8 cellular contexts compared by ENCODE assay signal in genomic region chr2:134261398-134262131, GRCh38. TPM values are rescaled to one million over a fixed set of nuclear protein-coding genes. Genes with fewer than 3 reads are reported as not detected.
A peak's percentile ranks its signal among the peaks of the same experiment; 100 is the strongest.
DNase-seq lines count a peak whose midpoint lies in the region; ATAC-seq, FAIRE-seq and TF ChIP-seq lines count a peak whose summit lies in the region.

No MANE protein-coding gene starts in this region.

- TF ChIP-seq POLR2A in GM12878 (IDR thresholded peaks at IDR 0.05; ENCODE audit: low read depth, low read length): no peak

- H3K36me3 ChIP-seq in GM12878 (ENCODE audit: control insufficient read depth in 2 of 2, insufficient read depth in 2 of 2, low read length in 1 of 2) (peaks cover 6% of the 10 kb centered on the region in 2 experiments; a peak in 3 of 4 replicates), A673 (ENCODE audit: insufficient read depth, low read length, poor library complexity, severe bottlenecking) (no peaks in the 10 kb centered on the region)

- H2AFZ ChIP-seq in GM12878 (ENCODE audit: control insufficient read depth, low read depth, low read length): no peak overlapping the region

- peaks cover 79% of the 10 kb centered on the region for H3K79me2 ChIP-seq in GM12878 (ENCODE audit: control insufficient read depth, insufficient read depth, low read length)

- no peak for TF ChIP-seq EP300 in GM12878 (IDR thresholded peaks at IDR 0.05; ENCODE audit: borderline replicate concordance in 1 of 2, control insufficient read depth in 1 of 2, low read depth in 2 of 2, low read length in 2 of 2)

- H3K27me3 Mint-ChIP-seq in activated CD4-positive, alpha-beta T cell treated with anti-CD3 and anti-CD28 coated beads, Interleukin-2, amount 10 ng/mL, durations not matched to agents 7 days and 5 days: no peaks in the 10 kb centered on the region

- H3K4me3 Mint-ChIP-seq in activated CD4-positive, alpha-beta T cell treated with anti-CD3 and anti-CD28 coated beads, Interleukin-2, amount 10 ng/mL, durations not matched to agents 7 days and 5 days: no peak overlapping the region

- no peaks in the 10 kb centered on the region for H4K20me1 ChIP-seq in GM12878 (ENCODE audit: control insufficient read depth, insufficient read depth)

- peak overlapping the region; percentile 70 for H3K4me2 ChIP-seq in GM12878 (ENCODE audit: control insufficient read depth, insufficient read depth)

- H3K9me3 ChIP-seq in GM12878 (replicated peaks; ENCODE audit: control insufficient read depth, insufficient read depth, low read length) (no peaks in the 10 kb centered on the region), A673 (ENCODE audit: low read depth, low read length, poor library complexity, severe bottlenecking) (no peaks in the 10 kb centered on the region)

- POLR2A ChIA-PET in activated CD4-positive, alpha-beta T cell treated with anti-CD3 and anti-CD28 coated beads, Interleukin-2, amount 10 ng/mL, durations not matched to agents 7 days and 5 days (lab: Charles Lee): no interaction called here
- POLR2A ChIA-PET in GM12878 (lab: Charles Lee) (interaction anchor here (1.1 to 2.8 kb wide), 4 partner anchors 8 to 157 kb away, joined by 3 to 9 read pairs (median 6); partner anchors contain the start of gene MGAT5), A673 (lab: Charles Lee; ENCODE audit: low non-redundant PET) (no interaction called here)

- no peak for DNase-seq in activated CD4-positive, alpha-beta T cell treated with anti-CD3 and anti-CD28 coated beads, Interleukin-2, amount 10 ng/mL, durations not matched to agents 7 days and 5 days
- no peak for DNase-seq in activated CD4-positive, alpha-beta T cell treated with anti-CD3 and anti-CD28 coated beads for 1 hour
- DNase-seq in GM12878 (ENCODE audit: low read depth, low spot score) (no peak), pulmonary artery endothelial cell (ENCODE audit: low read depth, low spot score) (peak; percentile 8), A673 (ENCODE audit: low spot score) (no peak), NCI-H2227 treated with DMSO at 0.1 percent for 48 hours (lab: John Stamatoyannopoulos, UW) (no peak), NCI-H2196 treated with DMSO at 0.1 percent for 48 hours (lab: John Stamatoyannopoulos, UW; ENCODE audit: unreplicated experiment) (no peak)

- peaks cover 39% of the 10 kb centered on the region for H3K36me3 Mint-ChIP-seq in activated CD4-positive, alpha-beta T cell treated with anti-CD3 and anti-CD28 coated beads, Interleukin-2, amount 10 ng/mL, durations not matched to agents 7 days and 5 days (ENCODE audit: low read depth)

- 53% methylated on average over 6 of the region's 6 CpGs for WGBS in GM12878 (ENCODE audit: insufficient coverage, insufficient replicate concordance, low lambda C conversion rate, missing lambda C conversion rate)

- no peaks in the 10 kb centered on the region for H3K9me3 Mint-ChIP-seq in activated CD4-positive, alpha-beta T cell treated with anti-CD3 and anti-CD28 coated beads, Interleukin-2, amount 10 ng/mL, durations not matched to agents 7 days and 5 days

- no peaks in the 10 kb centered on the region for H3K27me3 ChIP-seq in GM12878 (replicated peaks in 1 of 2; ENCODE audit: control insufficient read depth in 2 of 2, insufficient read depth in 2 of 2, low read length in 1 of 2)
- H3K27me3 ChIP-seq in A673 (replicated peaks; ENCODE audit: insufficient read depth, low read depth, low read length, poor library complexity): no peaks in the 10 kb centered on the region

- H3K27ac Mint-ChIP-seq in activated CD4-positive, alpha-beta T cell treated with anti-CD3 and anti-CD28 coated beads, Interleukin-2, amount 10 ng/mL, durations not matched to agents 7 days and 5 days: peak overlapping the region; percentile 21

- peak; percentile 44 for ATAC-seq in HG03139 (IDR thresholded peaks at IDR 0.05; ENCODE audit: unreplicated experiment)
- ATAC-seq in GM12878: peak; percentile 78

- intact Hi-C loops in GM12878 (cut with micrococcal nuclease; ENCODE audit: unreplicated experiment): loop anchor here (2.0 kb wide), 1 partner anchor 13 kb away; no protein-coding TSS in a partner anchor
- intact Hi-C loops in A673 (cut with micrococcal nuclease; ENCODE audit: unreplicated experiment): no loop called here

- RAD21 ChIA-PET in GM12878 (lab: Charles Lee; ENCODE audit: unreplicated experiment): interaction anchor here (0.5 to 3.7 kb wide), 16 partner anchors 8 to 375 kb away, joined by 3 to 27 read pairs (median 5); partner anchors contain the start of gene MGAT5

- H3K4me3 ChIP-seq in GM12878 (no peak overlapping the region), A673 (ENCODE audit: low read depth, low read length, poor library complexity, severe bottlenecking) (no peak overlapping the region)

- BruUV-seq in GM12878 (replicated peaks; lab: Mats Ljungman, UMichigan) (no TSS peak), A673 (replicated peaks; lab: Mats Ljungman, UMichigan) (no TSS peak)

- TF ChIP-seq RAD21 in GM12878 (IDR thresholded peaks at IDR 0.05; ENCODE audit: insufficient read depth, low read depth, low read length): no peak

- CTCF ChIA-PET in activated CD4-positive, alpha-beta T cell treated with anti-CD3 and anti-CD28 coated beads, Interleukin-2, amount 10 ng/mL, durations not matched to agents 7 days and 5 days (lab: Charles Lee): interaction anchor here (1.1 to 1.7 kb wide), 3 partner anchors 16 to 143 kb away, joined by 3 to 6 read pairs (median 4); no protein-coding TSS in a partner anchor
- CTCF ChIA-PET in GM12878 (lab: Yijun Ruan, JAX): interaction anchor here (1.0 to 5.1 kb wide), 14 partner anchors 8 to 375 kb away, joined by 3 to 25 read pairs (median 7); partner anchors contain the start of gene MGAT5
- CTCF ChIA-PET in A673 (lab: Charles Lee): no interaction called here

- SMC1A ChIA-PET in GM12878 (lab: Charles Lee; ENCODE audit: uncharacterized antibody, unreplicated experiment): interaction anchor here (0.6 to 3.6 kb wide), 25 partner anchors 8 to 371 kb away, joined by 3 to 33 read pairs (median 5); no protein-coding TSS in a partner anchor

- H3K4me1 Mint-ChIP-seq in activated CD4-positive, alpha-beta T cell treated with anti-CD3 and anti-CD28 coated beads, Interleukin-2, amount 10 ng/mL, durations not matched to agents 7 days and 5 days: peaks cover 75% of the 10 kb centered on the region

- TF ChIP-seq CTCF in GM12878 (IDR thresholded peaks at IDR 0.05 in 2 of 3, conservative IDR thresholded peaks at IDR 0.05 in 1 of 3; ENCODE audit: control insufficient read depth in 2 of 3, extremely low read depth in 1 of 3, insufficient read depth in 1 of 3, low read depth in 3 of 3, low read length in 3 of 3): no peak
- TF ChIP-seq CTCF in A673 (conservative IDR thresholded peaks at IDR 0.05; ENCODE audit: low read depth, low read length): no peak

- H3K4me1 ChIP-seq in GM12878 (ENCODE audit: control insufficient read depth, insufficient read depth, low read length) (peaks cover 68% of the 10 kb centered on the region), A673 (ENCODE audit: insufficient read depth, low read length, poor library complexity, severe bottlenecking) (no peaks in the 10 kb centered on the region)

- no peak for FAIRE-seq in GM12878 (lab: Jason Lieb, UNC)

- peak overlapping the region; percentile 74 for H3K27ac ChIP-seq in GM12878 (ENCODE audit: control insufficient read depth, insufficient read depth)
- no peak overlapping the region for H3K27ac ChIP-seq in A673 (ENCODE audit: low read depth, low read length, poor library complexity, severe bottlenecking)

- peak overlapping the region; percentile 46 for H3K9ac ChIP-seq in GM12878 (ENCODE audit: control insufficient read depth, insufficient read depth, low read length)

- in situ Hi-C loops in GM12878 (cut with MboI): no loop called here

TF ChIP-seq in GM12878, 131 proteins besides CTCF, POLR2A, EP300 and RAD21 (continues in another document):
- TF ChIP-seq ETV6 (conservative IDR thresholded peaks at IDR 0.05 in 1 of 2, IDR thresholded peaks at IDR 0.05 in 1 of 2; ENCODE audit: borderline replicate concordance in 1 of 2, low read depth in 1 of 2) (peak in 1 of 2 experiments; percentile 30; a peak in 1 of 4 replicates), ESRRA (IDR thresholded peaks at IDR 0.05; ENCODE audit: low read length) (peak; percentile 82; the same call in 1 of the 2 replicates)

RNA-seq across cellular contexts. Expression of gene MGAT5, which starts 7.7 kb away (rescaled TPM):
- total RNA-seq in activated CD4-positive, alpha-beta T cell treated with anti-CD3 and anti-CD28 coated beads, Interleukin-2, amount 10 ng/mL, durations not matched to agents 7 days and 5 days: 10 to 100 TPM; 48.2 to 56.7 TPM
- total RNA-seq in GM12878 (2013; cell fraction: nucleolus; rRNA removed): 135 and 137 TPM in 2 replicates
- 54.3 and 54.6 TPM in 2 replicates for total RNA-seq in GM12878 (2014; rRNA removed)
- total RNA-seq in GM12878 (2014; rRNA removed; fragmentation: Illumina TruSeq; extraction: Trizol): 53.7 and 54.0 TPM in 2 replicates
- 104 and 109 TPM in 2 replicates for total RNA-seq in GM12878 (2021)
- polyA plus RNA-seq in GM12878 (2011; ENCODE audit: low read depth): 32.2 TPM
- 30.1 and 31.5 TPM in 2 replicates for polyA plus RNA-seq in GM12878 (2011; rRNA removed)
- polyA plus RNA-seq in GM12878 (2011; cell fraction: cytosol; rRNA removed): 34.4 and 35.9 TPM in 2 replicates
- 27.6 and 27.9 TPM in 2 replicates for polyA plus RNA-seq in GM12878 (2011; cell fraction: nucleus; rRNA removed)
- polyA plus RNA-seq in GM12878 (2012): 33.0 and 39.4 TPM in 2 replicates
- polyA plus RNA-seq in GM12878 (2014; fragmentation: Illumina TruSeq; extraction: Trizol): 55.3 and 58.4 TPM in 2 replicates
- polyA plus RNA-seq in GM12878 (2014; fragmentation: Nextera tagmentation; extraction: Ambion mirVana): 1 to 10 TPM; 9.1 to 9.8 TPM
- 40.2 and 40.9 TPM in 2 replicates for polyA plus RNA-seq in GM12878 (2014; rRNA removed)
- polyA plus RNA-seq in GM12878 (2016; fragmentation: Nextera tagmentation; extraction: Ambion mirVana): 1 to 10 TPM; 4.9 to 6.3 TPM
- polyA minus RNA-seq in GM12878 (2011; rRNA and poly(A)+ RNA removed): 126 and 130 TPM in 2 replicates
- 31.1 and 35.7 TPM in 2 replicates for polyA minus RNA-seq in GM12878 (2011; cell fraction: cytosol; rRNA and poly(A)+ RNA removed)
- polyA minus RNA-seq in GM12878 (2011; cell fraction: nucleus; rRNA and poly(A)+ RNA removed): 117 and 129 TPM in 2 replicates
- 57.3 and 85.1 TPM in 2 replicates for total RNA-seq in pulmonary artery endothelial cell
- total RNA-seq in A673 (2021): 11.0 and 14.0 TPM in 2 replicates
